ENCODE assay signal across 17 cellular contexts in genomic region chr20:63367446-63368055, GRCh38. TPM values are rescaled to one million over a fixed set of nuclear protein-coding genes. Genes with fewer than 3 reads are reported as not detected.
DNase-seq lines count a peak whose midpoint lies in the region; ATAC-seq and TF ChIP-seq lines count a peak whose summit lies in the region.
"Had no signal": no experiment of that assay in that cellular context is flagged by ENCODE, and none has a peak within 500 bp of the region (broad histone marks: within the 10 kb centered on the region; RNA-seq: fewer than 3 reads in every experiment).

No MANE protein-coding gene starts in this region.

- peaks cover 0 to 41% (median 25%) of the 10 kb centered on the region in 10 experiments; a peak in 14 of 20 replicates for H3K4me1 ChIP-seq in BLaER1 treated with 17β-estradiol and CSF1 and Interleukin-3, amounts not matched to agents 10 nM and 100 nM
- peaks cover 9 to 52% (median 37%) of the 10 kb centered on the region in 4 donors for H3K4me1 ChIP-seq in liver (ENCODE audit: control insufficient read depth in 4 of 4, insufficient read depth in 4 of 4, low read length in 3 of 4)
- H3K4me1 ChIP-seq: BE2C had no signal

- no peak overlapping the region for H3K27ac ChIP-seq in BLaER1 treated with 17β-estradiol and CSF1 and Interleukin-3, amounts not matched to agents 10 nM and 100 nM
- H3K27ac ChIP-seq in liver (ENCODE audit: low read depth in 1 of 2, low read length in 2 of 2) = no peak overlapping the region
- H3K27ac ChIP-seq: HL-60 had no signal

- H3K27ac Mint-ChIP-seq in brain (peak overlapping the region; percentile 26 to 96 (median 84)), neural crest cell (ENCODE audit: unreplicated experiment) (peak overlapping the region; percentile 24)
- H3K27ac Mint-ChIP-seq: GM23338, H9 had no signal

- DNase-seq in neural crest cell (ENCODE audit: low read depth, low spot score) = no peak
- DNase-seq in OCI-M1 (lab: John Stamatoyannopoulos, UW) = no peak
- DNase-seq in activated naive CD4-positive, alpha-beta T cell (lab: John Stamatoyannopoulos, UW) = no peak
- DNase-seq: BE2C; Caco-2; CD8-positive, alpha-beta memory T cell; DMS53; GF-D8; H9; KBM-7 had no signal

- H3K9me3 Mint-ChIP-seq in brain (peaks cover 0 to 6% (median 0%) of the 10 kb centered on the region in 5 experiments), neural crest cell (no peaks in the 10 kb centered on the region)
- H3K9me3 Mint-ChIP-seq: CD8-positive, alpha-beta memory T cell; GM23338; H9 had no signal

- no peaks in the 10 kb centered on the region for H3K36me3 Mint-ChIP-seq in brain
- H3K36me3 Mint-ChIP-seq in neural crest cell (ENCODE audit: low read depth) = no peaks in the 10 kb centered on the region
- H3K36me3 Mint-ChIP-seq: CD8-positive, alpha-beta memory T cell had no signal

- H3K4me1 Mint-ChIP-seq in brain (peaks cover 64% of the 10 kb centered on the region), neural crest cell (peaks cover 38% of the 10 kb centered on the region)

- peak overlapping the region in 9 of 11 experiments; percentile 24 to 81 (median 63); a peak in 15 of 22 replicates for H3K4me2 ChIP-seq in BLaER1 treated with 17β-estradiol and CSF1 and Interleukin-3, amounts not matched to agents 10 nM and 100 nM
- H3K4me2 ChIP-seq: GM23338 had no signal

- peaks cover 16 to 35% (median 26%) of the 10 kb centered on the region in 11 experiments for H3K27me3 ChIP-seq in BLaER1 treated with 17β-estradiol and CSF1 and Interleukin-3, amounts not matched to agents 10 nM and 100 nM
- no peaks in the 10 kb centered on the region for H3K27me3 ChIP-seq in liver (ENCODE audit: control insufficient read depth in 4 of 4, insufficient read depth in 4 of 4, low read length in 3 of 4)
- H3K27me3 ChIP-seq: BE2C had no signal

- peaks cover 0 to 78% (median 0%) of the 10 kb centered on the region in 11 experiments; a peak in 11 of 22 replicates for H4K20me1 ChIP-seq in BLaER1 treated with 17β-estradiol and CSF1 and Interleukin-3, amounts not matched to agents 10 nM and 100 nM

- no peak for TF ChIP-seq CTCF in brain (conservative IDR thresholded peaks at IDR 0.05)
- no peak for TF ChIP-seq CTCF in liver (IDR thresholded peaks at IDR 0.05; ENCODE audit: low read depth, low read length, missing input control)
- TF ChIP-seq CTCF in neural crest cell (conservative IDR thresholded peaks at IDR 0.05) = no peak

- WGBS in liver = 43% methylated on average over 24 of the region's 24 CpGs

- H3K36me3 ChIP-seq in BLaER1 treated with 17β-estradiol and CSF1 and Interleukin-3, amounts not matched to agents 10 nM and 100 nM = no peaks in the 10 kb centered on the region
- no peaks in the 10 kb centered on the region for H3K36me3 ChIP-seq in liver (ENCODE audit: control insufficient read depth in 4 of 4, insufficient read depth in 3 of 4, low read depth in 1 of 4, low read length in 3 of 4)
- H3K36me3 ChIP-seq: BE2C had no signal

- ATAC-seq in GM18907 (IDR thresholded peaks at IDR 0.05; ENCODE audit: unreplicated experiment) (no peak), GM21737 (IDR thresholded peaks at IDR 0.05; ENCODE audit: unreplicated experiment) (no peak)
- ATAC-seq: GM23338 had no signal

- H3K4me3 ChIP-seq in BLaER1 treated with 17β-estradiol and CSF1 and Interleukin-3, amounts not matched to agents 10 nM and 100 nM = no peak overlapping the region; a peak in 1 of 20 replicates
- no peak overlapping the region for H3K4me3 ChIP-seq in liver (ENCODE audit: low read depth in 1 of 3, low read length in 3 of 3)
- H3K4me3 ChIP-seq: GM23338 had no signal

- no peak for TF ChIP-seq RAD21 in liver (IDR thresholded peaks at IDR 0.05)

- H3K4me3 Mint-ChIP-seq in brain = peak overlapping the region in 1 of 5 experiments; percentile 22
- H3K4me3 Mint-ChIP-seq in neural crest cell = no peak overlapping the region
- H3K4me3 Mint-ChIP-seq: CD8-positive, alpha-beta memory T cell; GM23338; H9 had no signal

- H3K27me3 Mint-ChIP-seq in brain = peaks cover 5% of the 10 kb centered on the region
- peaks cover 8% of the 10 kb centered on the region for H3K27me3 Mint-ChIP-seq in neural crest cell (ENCODE audit: low read depth)

- H3K9ac ChIP-seq in BLaER1 treated with 17β-estradiol and CSF1 and Interleukin-3, amounts not matched to agents 10 nM and 100 nM = peak overlapping the region in 3 of 11 experiments; percentile 2 to 51 (median 15); a peak in 2 of 22 replicates
- H3K9ac ChIP-seq in liver (ENCODE audit: low read depth in 1 of 2, low read length in 2 of 2) = no peak overlapping the region

- no peaks in the 10 kb centered on the region for H3K9me3 ChIP-seq in BLaER1 treated with 17β-estradiol and CSF1 and Interleukin-3, amounts not matched to agents 10 nM and 100 nM (replicated peaks in 1 of 11)
- no peaks in the 10 kb centered on the region for H3K9me3 ChIP-seq in liver (ENCODE audit: control insufficient read depth in 4 of 4, low read length in 3 of 4)
- H3K9me3 ChIP-seq: BE2C, Caco-2 had no signal

TF ChIP-seq in liver, 16 proteins besides CTCF, POLR2A, EP300 and RAD21:
- TF ChIP-seq SP1 (IDR thresholded peaks at IDR 0.05) (no peak), ATF3 (IDR thresholded peaks at IDR 0.05) (no peak), HNF4A (conservative IDR thresholded peaks at IDR 0.05) (peak; percentile 15 to 19), RXRA (IDR thresholded peaks at IDR 0.05) (peak; percentile 42 to 43)

RNA-seq across cellular contexts. Expression of gene CHRNA4, which starts 6.4 kb away (rescaled TPM):
- polyA plus RNA-seq in brain (ENCODE audit: insufficient read depth, low read depth, low replicate concordance) (6.4 TPM), liver (1 to 10 TPM; 3.2 to 6.4 TPM)
- total RNA-seq in liver (10 to 100 TPM in 1 of 2 donors, not detected in 1; 23.3 TPM), neural crest cell (5.4 and 6.3 TPM in 2 replicates)
- total RNA-seq: CD8-positive, alpha-beta memory T cell had no signal
- polyA plus RNA-seq: CD8-positive, alpha-beta memory T cell had no signal
